9 cellular contexts compared by ENCODE assay signal in the genomic region with DNA sequence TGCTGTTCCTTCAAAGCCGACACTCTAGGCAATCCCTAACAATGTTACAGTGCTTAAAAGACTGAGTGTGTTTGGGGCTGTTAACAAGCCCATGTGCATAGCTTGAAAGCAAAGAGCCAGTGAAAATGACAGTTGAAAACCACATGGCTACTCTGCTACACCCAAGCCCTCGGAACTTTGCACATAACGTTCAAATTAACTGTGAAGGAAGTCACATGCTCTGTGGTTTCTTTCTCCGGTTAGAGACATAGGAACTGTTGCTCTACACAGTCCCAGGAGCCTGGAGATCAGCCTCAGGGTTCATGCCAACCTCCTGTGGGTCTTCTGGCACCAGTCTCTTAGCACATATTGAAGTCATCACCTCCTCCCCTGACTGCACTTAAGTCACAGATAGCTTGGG. TPM values are rescaled to one million over a fixed set of nuclear protein-coding genes. Genes with fewer than 3 reads are reported as not detected.
DNase-seq lines count a peak whose midpoint lies in the region; ATAC-seq and TF ChIP-seq lines count a peak whose summit lies in the region.
"Had no signal": no experiment of that assay in that cellular context is flagged by ENCODE, and none has a peak within 500 bp of the region (broad histone marks: within the 10 kb centered on the region; RNA-seq: fewer than 3 reads in every experiment).

No MANE protein-coding gene starts in this region.

- H3K4me3 ChIP-seq in osteoblast (ENCODE audit: insufficient read depth, low read length) (no peak overlapping the region), suprapubic skin (no peak overlapping the region)

- peak overlapping the region in 2 of 3 donors; percentile 65 to 80 for H3K27ac Mint-ChIP-seq in IgD-negative memory B cell
- peak overlapping the region; percentile 13 for H3K27ac Mint-ChIP-seq in activated T-helper 17 cell treated with anti-CD3 and anti-CD28 coated beads, Interleukin-2, amount 50 U/mL, for 72 hours

- TF ChIP-seq POLR2A in suprapubic skin (IDR thresholded peaks at IDR 0.05) = no peak

- TF ChIP-seq CTCF in osteoblast (IDR thresholded peaks at IDR 0.05; ENCODE audit: extremely low read depth, low read depth, low read length) (no peak), suprapubic skin (IDR thresholded peaks at IDR 0.05) (no peak)

- H2AFZ ChIP-seq in osteoblast (ENCODE audit: low read length) = no peak overlapping the region

- H3K36me3 Mint-ChIP-seq in IgD-negative memory B cell = peaks cover 9% of the 10 kb centered on the region
- peaks cover 34% of the 10 kb centered on the region for H3K36me3 Mint-ChIP-seq in activated T-helper 17 cell treated with anti-CD3 and anti-CD28 coated beads, Interleukin-2, amount 50 U/mL, for 72 hours (ENCODE audit: low read depth)

- peaks cover 100% of the 10 kb centered on the region for H3K79me2 ChIP-seq in osteoblast (ENCODE audit: insufficient read depth, low read length)

- H3K9me3 ChIP-seq in osteoblast (ENCODE audit: low read depth, low read length) = no peaks in the 10 kb centered on the region
- H3K9me3 ChIP-seq in suprapubic skin = no peaks in the 10 kb centered on the region

- H3K27ac ChIP-seq in osteoblast (ENCODE audit: low read depth, low read length) (peak overlapping the region; percentile 32), suprapubic skin (no peak overlapping the region)

- H3K27me3 Mint-ChIP-seq in IgD-negative memory B cell = no peaks in the 10 kb centered on the region
- no peaks in the 10 kb centered on the region for H3K27me3 Mint-ChIP-seq in activated T-helper 17 cell treated with anti-CD3 and anti-CD28 coated beads, Interleukin-2, amount 50 U/mL, for 72 hours

- H3K4me3 Mint-ChIP-seq in IgD-negative memory B cell = peak overlapping the region; percentile 16 to 88 (median 64)
- peak overlapping the region; percentile 59 for H3K4me3 Mint-ChIP-seq in activated T-helper 17 cell treated with anti-CD3 and anti-CD28 coated beads, Interleukin-2, amount 50 U/mL, for 72 hours

- no peaks in the 10 kb centered on the region for H3K27me3 ChIP-seq in osteoblast (ENCODE audit: insufficient read depth, low read length)
- H3K27me3 ChIP-seq in suprapubic skin = no peaks in the 10 kb centered on the region

- peak overlapping the region; percentile 2 for H3K4me2 ChIP-seq in osteoblast (ENCODE audit: insufficient read depth, low read length)

- peaks cover 50% of the 10 kb centered on the region for H3K36me3 ChIP-seq in osteoblast (ENCODE audit: insufficient read depth, low read length)
- H3K36me3 ChIP-seq in suprapubic skin = no peaks in the 10 kb centered on the region

- H3K4me1 Mint-ChIP-seq in IgD-negative memory B cell = peaks cover 72 to 83% (median 77%) of the 10 kb centered on the region in 3 donors
- H3K4me1 Mint-ChIP-seq in activated T-helper 17 cell treated with anti-CD3 and anti-CD28 coated beads, Interleukin-2, amount 50 U/mL, for 72 hours = peaks cover 41% of the 10 kb centered on the region

- DNase-seq in NK-92 treated with Interleukin-12 subunit alpha and Interleukin-12 subunit beta, amount 100 ng/mL, for 24 hours (lab: John Stamatoyannopoulos, UW) = peak; percentile 31
- DNase-seq in NK-92 (lab: John Stamatoyannopoulos, UW; ENCODE audit: unreplicated experiment) = no peak
- DNase-seq in osteoblast (ENCODE audit: insufficient read length, low spot score, missing footprints) = peak; percentile 81
- no peak for DNase-seq in suprapubic skin (ENCODE audit: low spot score in 2 of 2)
- DNase-seq in hepatic stellate cell (ENCODE audit: low spot score) = no peak

- H3K4me1 ChIP-seq in osteoblast (ENCODE audit: insufficient read depth, low read length) (peaks cover 47% of the 10 kb centered on the region), suprapubic skin (peaks cover 28% of the 10 kb centered on the region)

- peaks cover 94% of the 10 kb centered on the region for H4K20me1 ChIP-seq in osteoblast (ENCODE audit: insufficient read depth, low read length)

- ATAC-seq in GM21576 (IDR thresholded peaks at IDR 0.05; ENCODE audit: unreplicated experiment) = peak; percentile 87
- peak; percentile 68 for ATAC-seq in activated T-helper 17 cell treated with anti-CD3 and anti-CD28 coated beads, Interleukin-2, amount 50 U/mL, for 72 hours (replicated peaks)

- 39% methylated on average over 4 of the region's 4 CpGs for WGBS in suprapubic skin

- H3K9me3 Mint-ChIP-seq in IgD-negative memory B cell = peaks cover 0 to under 1% (median 0%) of the 10 kb centered on the region in 3 donors
- H3K9me3 Mint-ChIP-seq in activated T-helper 17 cell treated with anti-CD3 and anti-CD28 coated beads, Interleukin-2, amount 50 U/mL, for 72 hours = peaks cover under 1% of the 10 kb centered on the region

- no peak for TF ChIP-seq EP300 in suprapubic skin (IDR thresholded peaks at IDR 0.05)

RNA-seq across cellular contexts. Expression of gene C9orf152, which starts 51.1 kb away (rescaled TPM):
- polyA plus RNA-seq in IgD-negative memory B cell = not detected
- not detected for total RNA-seq in activated T-helper 17 cell treated with anti-CD3 and anti-CD28 coated beads, Interleukin-2, amount 50 U/mL, for 72 hours
- not detected in 2 replicates for total RNA-seq in osteoblast
- 10 to 100 TPM in 2 of 4 donors, 1 to 10 TPM in 2; 8.6 to 14.9 (median 10.9) TPM for total RNA-seq in suprapubic skin
- total RNA-seq: pulmonary artery endothelial cell had no signal

Comparison
In these comparisons a context has a peak if more than half of its experiments do, and no peak if none do; other contexts are left out.
1. DNase-seq: peak in NK-92 treated with Interleukin-12 subunit alpha and Interleukin-12 subunit beta, amount 100 ng/mL, for 24 hours (single experiment) and osteoblast (single experiment); none in NK-92 (single experiment), suprapubic skin (0 of 2) and hepatic stellate cell (single experiment).